ENCODE assay signal across 16 cellular contexts in genomic region chr1:12149791-12150175, GRCh38. TPM values are rescaled to one million over a fixed set of nuclear protein-coding genes. Genes with fewer than 3 reads are reported as not detected.
DNase-seq lines count a peak whose midpoint lies in the region; ATAC-seq, FAIRE-seq and TF ChIP-seq lines count a peak whose summit lies in the region.
"Had no signal": no experiment of that assay in that cellular context is flagged by ENCODE, and none has a peak within 500 bp of the region (broad histone marks: within the 10 kb centered on the region; RNA-seq: fewer than 3 reads in every experiment).

No MANE protein-coding gene starts in this region.

- no peaks in the 10 kb centered on the region for H3K27me3 Mint-ChIP-seq in activated naive CD8-positive, alpha-beta T cell

- H3K4me1 ChIP-seq in liver (ENCODE audit: control insufficient read depth in 4 of 4, insufficient read depth in 4 of 4, low read length in 3 of 4) (peaks cover 6 to 24% (median 10%) of the 10 kb centered on the region in 4 donors), HepG2 (ENCODE audit: insufficient read depth, low read length) (peaks cover 28% of the 10 kb centered on the region), mucosa of rectum (ENCODE audit: control insufficient read depth in 2 of 2, insufficient read depth in 2 of 2, low read length in 2 of 2) (peaks cover 51 to 70% of the 10 kb centered on the region in 2 donors), upper lobe of left lung (peaks cover 52 to 74% (median 65%) of the 10 kb centered on the region in 4 donors)

- peak overlapping the region; percentile 77 for H3K27ac Mint-ChIP-seq in activated naive CD8-positive, alpha-beta T cell
- H3K27ac Mint-ChIP-seq: H9, mesothelial cell of epicardium, progenitor cell of endocrine pancreas had no signal

- H3K4me1 Mint-ChIP-seq in activated naive CD8-positive, alpha-beta T cell (ENCODE audit: low read depth) = peaks cover 77% of the 10 kb centered on the region

- H3K9ac ChIP-seq in liver (ENCODE audit: low read depth in 1 of 2, low read length in 2 of 2) (no peak overlapping the region), HepG2 (ENCODE audit: insufficient read depth, low read depth, low read length) (no peak overlapping the region), mucosa of rectum (ENCODE audit: low read depth in 1 of 2, low read length in 2 of 2) (no peak overlapping the region)

- POLR2A ChIA-PET in HepG2 (lab: Yijun Ruan, JAX) = no interaction called here

- H3K9me3 Mint-ChIP-seq in activated naive CD8-positive, alpha-beta T cell (ENCODE audit: low read depth) = no peaks in the 10 kb centered on the region
- H3K9me3 Mint-ChIP-seq: H9 had no signal

- no TSS peak for BruUV-seq in HepG2 (replicated peaks; lab: Mats Ljungman, UMichigan)

- no peak for DNase-seq in HepG2 (ENCODE audit: low spot score)
- DNase-seq in upper lobe of left lung = no peak
- no peak for DNase-seq in NCI-H1436 treated with DMSO at 0.1 percent for 48 hours (lab: John Stamatoyannopoulos, UW)
- DNase-seq in NCI-H146 treated with DMSO at 0.1 percent for 48 hours (lab: John Stamatoyannopoulos, UW; ENCODE audit: unreplicated experiment) = no peak
- DNase-seq: activated CD4-positive, alpha-beta T cell treated with anti-CD3 and anti-CD28 coated beads for 48 hours; adrenal gland; H9; NCI-H1048; NCI-H345; SW 1271 had no signal

- H3K27ac ChIP-seq in liver (ENCODE audit: low read depth in 1 of 2, low read length in 2 of 2) = peak overlapping the region; percentile 61 to 65
- no peak overlapping the region for H3K27ac ChIP-seq in HepG2 (ENCODE audit: extremely low read length, insufficient read depth, low read length)
- peak overlapping the region; percentile 50 to 89 for H3K27ac ChIP-seq in mucosa of rectum (ENCODE audit: low read depth in 2 of 2, low read length in 2 of 2)
- peak overlapping the region; percentile 79 to 90 (median 88) for H3K27ac ChIP-seq in upper lobe of left lung

- no peaks in the 10 kb centered on the region for H3K79me2 ChIP-seq in HepG2 (ENCODE audit: insufficient read depth, low read length)

- 92% methylated on average over 6 of the region's 6 CpGs for WGBS in liver
- WGBS in HepG2 (ENCODE audit: low lambda C conversion rate) = 35% methylated on average over 3 of the region's 6 CpGs
- WGBS in upper lobe of left lung, 2 donors = 90 to 92% methylated on average over 2 to 6 of the region's 6 CpGs

- H3K27me3 ChIP-seq in liver (ENCODE audit: control insufficient read depth in 4 of 4, insufficient read depth in 4 of 4, low read length in 3 of 4) (no peaks in the 10 kb centered on the region), HepG2 (ENCODE audit: control insufficient read depth in 1 of 2, insufficient read depth in 2 of 2, low read length in 2 of 2) (peaks cover 0 to 9% of the 10 kb centered on the region in 2 experiments; a peak in 3 of 5 replicates), mucosa of rectum (ENCODE audit: control insufficient read depth in 2 of 2, insufficient read depth in 2 of 2, low read length in 2 of 2) (no peaks in the 10 kb centered on the region), upper lobe of left lung (no peaks in the 10 kb centered on the region)
- H3K27me3 ChIP-seq: adrenal gland had no signal

- no peak for TF ChIP-seq POLR2A in HepG2 (IDR thresholded peaks at IDR 0.05; ENCODE audit: insufficient read depth in 1 of 2, low read depth in 2 of 2, low read length in 2 of 2)
- no peak for TF ChIP-seq POLR2A in upper lobe of left lung (IDR thresholded peaks at IDR 0.05)

- no peak overlapping the region for H3K4me2 ChIP-seq in HepG2 (ENCODE audit: low read depth, low read length)

- TF ChIP-seq EP300 in HepG2 (IDR thresholded peaks at IDR 0.05; ENCODE audit: low read depth in 2 of 2, low read length in 2 of 2) (no peak), HepG2 (CRISPR knock-in tag; IDR thresholded peaks at IDR 0.05; ENCODE audit: borderline replicate concordance) (no peak), upper lobe of left lung (IDR thresholded peaks at IDR 0.05) (no peak)

- H3K36me3 ChIP-seq in liver (ENCODE audit: control insufficient read depth in 4 of 4, insufficient read depth in 3 of 4, low read depth in 1 of 4, low read length in 3 of 4) = no peaks in the 10 kb centered on the region
- no peaks in the 10 kb centered on the region for H3K36me3 ChIP-seq in HepG2 (replicated peaks in 1 of 2; ENCODE audit: control insufficient read depth in 1 of 2, insufficient read depth in 2 of 2, low read length in 2 of 2)
- H3K36me3 ChIP-seq in mucosa of rectum (ENCODE audit: control insufficient read depth in 2 of 2, insufficient read depth in 2 of 2, low read length in 2 of 2) = no peaks in the 10 kb centered on the region
- no peaks in the 10 kb centered on the region for H3K36me3 ChIP-seq in upper lobe of left lung
- H3K36me3 ChIP-seq: adrenal gland had no signal

- H3K9me3 ChIP-seq in liver (ENCODE audit: control insufficient read depth in 4 of 4, low read length in 3 of 4) (no peaks in the 10 kb centered on the region), HepG2 (ENCODE audit: low read length) (no peaks in the 10 kb centered on the region), mucosa of rectum (ENCODE audit: control insufficient read depth in 2 of 2, low read length in 2 of 2) (no peaks in the 10 kb centered on the region), upper lobe of left lung (no peaks in the 10 kb centered on the region)
- H3K9me3 ChIP-seq: adrenal gland had no signal

- H4K20me1 ChIP-seq in HepG2 (ENCODE audit: insufficient read depth, low read length) = no peaks in the 10 kb centered on the region

- intact Hi-C loops in HepG2 (cut with micrococcal nuclease; ENCODE audit: unreplicated experiment) = no loop called here

- in situ Hi-C loops in HepG2 (cut with HindIII; ENCODE audit: extremely low pct_ligation_motif_present, low pct_unique_long_range_greater_than_20kb) = no loop called here

- no peak overlapping the region for H2AFZ ChIP-seq in HepG2 (ENCODE audit: low read length)

- H3K36me3 Mint-ChIP-seq in activated naive CD8-positive, alpha-beta T cell = peaks cover 7% of the 10 kb centered on the region

- no peak for ATAC-seq in HepG2
- ATAC-seq in upper lobe of left lung (ENCODE audit: low FRiP score in 2 of 2) = no peak
- no peak for ATAC-seq in GM18907 (IDR thresholded peaks at IDR 0.05; ENCODE audit: unreplicated experiment)

- CTCF ChIA-PET in HepG2 (lab: Yijun Ruan, JAX; ENCODE audit: low intra/inter-chr PET ratio, low total read pairs) = no interaction called here

- FAIRE-seq in HepG2 (lab: Jason Lieb, UNC) = no peak

- H3K4me3 Mint-ChIP-seq in activated naive CD8-positive, alpha-beta T cell = peak overlapping the region; percentile 54
- H3K4me3 Mint-ChIP-seq: H9, mesothelial cell of epicardium had no signal

- TF ChIP-seq CTCF in liver (IDR thresholded peaks at IDR 0.05; ENCODE audit: low read depth, low read length, missing input control) = no peak
- TF ChIP-seq CTCF in HepG2 (CRISPR knock-in tag; IDR thresholded peaks at IDR 0.05) = no peak
- no peak for TF ChIP-seq CTCF in upper lobe of left lung (IDR thresholded peaks at IDR 0.05)

- H3K4me3 ChIP-seq in liver (ENCODE audit: low read depth in 1 of 3, low read length in 3 of 3) = no peak overlapping the region
- no peak overlapping the region for H3K4me3 ChIP-seq in HepG2 (replicated peaks in 1 of 3; ENCODE audit: insufficient read depth in 1 of 3, low read depth in 2 of 3, low read length in 3 of 3)
- no peak overlapping the region for H3K4me3 ChIP-seq in mucosa of rectum (ENCODE audit: low read length in 2 of 2)
- H3K4me3 ChIP-seq in upper lobe of left lung = no peak overlapping the region
- H3K4me3 ChIP-seq: adrenal gland had no signal

- TF ChIP-seq RAD21 in liver (IDR thresholded peaks at IDR 0.05) (no peak), HepG2 (CRISPR knock-in tag; IDR thresholded peaks at IDR 0.05) (no peak)

TF ChIP-seq in liver, 16 proteins besides CTCF, POLR2A, EP300 and RAD21 (continues in another document):
- TF ChIP-seq, protein P1, sequence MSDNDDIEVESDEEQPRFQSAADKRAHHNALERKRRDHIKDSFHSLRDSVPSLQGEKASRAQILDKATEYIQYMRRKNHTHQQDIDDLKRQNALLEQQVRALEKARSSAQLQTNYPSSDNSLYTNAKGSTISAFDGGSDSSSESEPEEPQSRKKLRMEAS (IDR thresholded peaks at IDR 0.05) = no peak
- TF ChIP-seq FOXA1 (IDR thresholded peaks at IDR 0.05) (no peak), RXRA (IDR thresholded peaks at IDR 0.05) (no peak)

RNA-seq across cellular contexts. Expression of gene TNFRSF1B, which starts 17.0 kb away (rescaled TPM):
- total RNA-seq in liver (10 to 100 TPM; 16.0 to 16.9 TPM), HepG2 (2016; rRNA removed; fragmentation: Illumina TruSeq; extraction: Trizol) (0.04 TPM in 1 of 2 replicates, not detected in the other), upper lobe of left lung (100 to 1,000 TPM in 1 of 6 donors, 10 to 100 TPM in 5; 28.3 to 113 (median 58.5) TPM)
- polyA plus RNA-seq in liver (10 to 100 TPM in 1 of 2 donors, 1 to 10 TPM in 1; 7.2 to 19.6 TPM), HepG2 (2011; rRNA removed) (0.11 and 0.29 TPM in 2 replicates)
- not detected in 2 replicates for total RNA-seq in HepG2 (2016; cell fraction: cytosol; rRNA removed; fragmentation: Illumina TruSeq; extraction: Trizol; ENCODE audit: low read depth)
- total RNA-seq in HepG2 (2016; cell fraction: insoluble cytoplasmic fraction; rRNA removed; fragmentation: Illumina TruSeq; extraction: Trizol) = not detected in 2 replicates
- total RNA-seq in HepG2 (2016; cell fraction: membrane; rRNA removed; fragmentation: Illumina TruSeq; extraction: Trizol) = not detected in 2 replicates
- not detected in 2 replicates for total RNA-seq in HepG2 (2016; cell fraction: nucleus; rRNA removed; fragmentation: Illumina TruSeq; extraction: Trizol)
- polyA plus RNA-seq in HepG2 (2011; cell fraction: cytosol; rRNA removed) = 0.05 and 0.07 TPM in 2 replicates
- polyA plus RNA-seq in HepG2 (2011; cell fraction: nucleus; rRNA removed) = 0.05 TPM in 2 replicates
- not detected in 2 replicates for polyA plus RNA-seq in HepG2 (2012)
- not detected in 2 replicates for polyA plus RNA-seq in HepG2 (2016; cell fraction: cytosol; fragmentation: Illumina TruSeq; extraction: Trizol; ENCODE audit: low read depth)
- polyA plus RNA-seq in HepG2 (2016; cell fraction: insoluble cytoplasmic fraction; fragmentation: Illumina TruSeq; extraction: Trizol; ENCODE audit: low read depth) = not detected in 2 replicates
- polyA plus RNA-seq in HepG2 (2016; cell fraction: membrane; fragmentation: Illumina TruSeq; extraction: Trizol; ENCODE audit: low read depth) = not detected in 2 replicates
- polyA plus RNA-seq in HepG2 (2016; cell fraction: nucleus; fragmentation: Illumina TruSeq; extraction: Trizol; ENCODE audit: insufficient read depth, low read depth) = not detected in 2 replicates
- 0.14 and 1.1 TPM in 2 replicates for polyA minus RNA-seq in HepG2 (2011; rRNA and poly(A)+ RNA removed; ENCODE audit: low replicate concordance)
- polyA minus RNA-seq in HepG2 (2011; cell fraction: cytosol; rRNA and poly(A)+ RNA removed) = not detected in 2 replicates
- 0.90 TPM in 1 of 2 replicates, not detected in the other for polyA minus RNA-seq in HepG2 (2011; cell fraction: nucleus; rRNA and poly(A)+ RNA removed)
- total RNA-seq: progenitor cell of endocrine pancreas had no signal

Comparison
In these comparisons a context has a peak if more than half of its experiments do, and no peak if none do; other contexts are left out.
1. RNA of gene TNFRSF1B, which starts 17.0 kb away (total RNA-seq): 28.3 to 113 TPM in upper lobe of left lung and 16.0 to 16.9 TPM in liver; 0.04 TPM in HepG2; every median in the first group is over 10 times any median in the second.